In genomic region chr2:53103661-53104060, GRCh38 we compare ENCODE assay signal across 22 cellular contexts.
A peak's percentile ranks its signal among the peaks of the same experiment; 100 is the strongest.
DNase-seq lines count a peak whose midpoint lies in the region; ATAC-seq and TF ChIP-seq lines count a peak whose summit lies in the region.
"Had no signal": no experiment of that assay in that cellular context is flagged by ENCODE, and none has a peak within 500 bp of the region (broad histone marks: within the 10 kb centered on the region; RNA-seq: fewer than 3 reads in every experiment).

No MANE protein-coding gene starts in this region.

- H3K36me3 Mint-ChIP-seq in stimulated activated effector memory CD8-positive, alpha-beta T cell treated with anti-CD3 and anti-CD28 coated beads, Interleukin-12 subunit alpha, Interleukin-12 subunit beta, amount 100 ng/mL, for 72 hours = no peaks in the 10 kb centered on the region
- no peaks in the 10 kb centered on the region for H3K36me3 Mint-ChIP-seq in osteocyte (ENCODE audit: unreplicated experiment)
- H3K36me3 Mint-ChIP-seq: activated naive CD4-positive, alpha-beta T cell treated with anti-CD3 and anti-CD28 coated beads, Interleukin-2, amount 10 ng/mL, durations not matched to agents 7 days and 5 days; brain had no signal

- ATAC-seq in stimulated activated effector memory CD8-positive, alpha-beta T cell treated with anti-CD3 and anti-CD28 coated beads, Interleukin-12 subunit alpha, Interleukin-12 subunit beta, amount 100 ng/mL, for 72 hours = no peak
- no peak for ATAC-seq in GM21423 (IDR thresholded peaks at IDR 0.05; ENCODE audit: unreplicated experiment)
- ATAC-seq: left lung, sciatic nerve had no signal

- no peak overlapping the region for H3K9ac ChIP-seq in HUES48 (ENCODE audit: low read depth, low read length)

- H3K27ac ChIP-seq in HUES48 (ENCODE audit: low read depth, low read length) = peak overlapping the region; percentile 30
- H3K27ac ChIP-seq: coronary artery, left lung, thyroid gland had no signal

- H3K4me1 Mint-ChIP-seq in stimulated activated effector memory CD8-positive, alpha-beta T cell treated with anti-CD3 and anti-CD28 coated beads, Interleukin-12 subunit alpha, Interleukin-12 subunit beta, amount 100 ng/mL, for 72 hours = no peaks in the 10 kb centered on the region
- peaks cover 8% of the 10 kb centered on the region for H3K4me1 Mint-ChIP-seq in osteocyte (ENCODE audit: unreplicated experiment)
- H3K4me1 Mint-ChIP-seq: activated naive CD4-positive, alpha-beta T cell treated with anti-CD3 and anti-CD28 coated beads, Interleukin-2, amount 10 ng/mL, durations not matched to agents 7 days and 5 days had no signal

- H3K9me3 ChIP-seq in HUES48 (ENCODE audit: control insufficient read depth, insufficient read depth, low read length) = no peaks in the 10 kb centered on the region
- H3K9me3 ChIP-seq: left lung, thyroid gland had no signal

- H3K4me3 ChIP-seq in HUES48 (ENCODE audit: low read depth, low read length) (no peak overlapping the region; the same call in 1 of the 2 replicates), choroid plexus epithelial cell (ENCODE audit: low read depth, low read length) (no peak overlapping the region)
- H3K4me3 ChIP-seq: coronary artery, left lung, thyroid gland had no signal

- peaks cover under 1% of the 10 kb centered on the region for H3K9me3 Mint-ChIP-seq in stimulated activated effector memory CD8-positive, alpha-beta T cell treated with anti-CD3 and anti-CD28 coated beads, Interleukin-12 subunit alpha, Interleukin-12 subunit beta, amount 100 ng/mL, for 72 hours
- no peaks in the 10 kb centered on the region for H3K9me3 Mint-ChIP-seq in osteocyte (ENCODE audit: unreplicated experiment)

- no peaks in the 10 kb centered on the region for H3K27me3 ChIP-seq in HUES48 (ENCODE audit: control insufficient read depth, insufficient read depth, low read length)
- H3K27me3 ChIP-seq: left lung, thyroid gland had no signal

- TF ChIP-seq CTCF in choroid plexus epithelial cell (conservative IDR thresholded peaks at IDR 0.05; ENCODE audit: low read depth, low read length) = no peak
- no peak for TF ChIP-seq CTCF in osteocyte (IDR thresholded peaks at IDR 0.05)

- DNase-seq in choroid plexus epithelial cell (ENCODE audit: low read depth) (peak; percentile 19), kidney glomerular epithelial cell (lab: John Stamatoyannopoulos, UW) (peak; percentile 20), NCI-H2196 (lab: John Stamatoyannopoulos, UW; ENCODE audit: unreplicated experiment) (no peak), osteocyte (ENCODE audit: extremely low spot score, unreplicated experiment) (no peak)
- no peak for DNase-seq in stimulated activated effector memory CD8-positive, alpha-beta T cell treated with anti-CD3 and anti-CD28 coated beads, Interleukin-12 subunit alpha, Interleukin-12 subunit beta, amount 100 ng/mL, for 72 hours (ENCODE audit: low spot score in 2 of 2)
- DNase-seq: activated CD4-positive, CD25-positive, alpha-beta regulatory T cell; activated naive CD4-positive, alpha-beta T cell treated with anti-CD3 and anti-CD28 coated beads, Interleukin-2, amount 10 ng/mL, durations not matched to agents 7 days and 5 days; activated T-cell treated with anti-CD3 and anti-CD28 coated beads, Interleukin-2, amount 50 U/mL, for 48 hours; AML-193; left lung; NCI-H1105; NCI-H2107; NCI-H526; Right ventricle myocardium superior; stimulated activated naive CD4-positive, alpha-beta T cell treated with Interleukin-2 at 50 U/mL for 16 hours; T-helper 2 cell; thyroid gland had no signal

- H3K36me3 ChIP-seq in HUES48 (ENCODE audit: control insufficient read depth, insufficient read depth, low read length) = no peaks in the 10 kb centered on the region
- H3K36me3 ChIP-seq: left lung, thyroid gland had no signal

- peak overlapping the region; percentile 63 for H3K27ac Mint-ChIP-seq in stimulated activated effector memory CD8-positive, alpha-beta T cell treated with anti-CD3 and anti-CD28 coated beads, Interleukin-12 subunit alpha, Interleukin-12 subunit beta, amount 100 ng/mL, for 72 hours
- H3K27ac Mint-ChIP-seq in osteocyte (ENCODE audit: unreplicated experiment) = no peak overlapping the region
- H3K27ac Mint-ChIP-seq: activated naive CD4-positive, alpha-beta T cell treated with anti-CD3 and anti-CD28 coated beads, Interleukin-2, amount 10 ng/mL, durations not matched to agents 7 days and 5 days had no signal

- no peak overlapping the region for H3K4me3 Mint-ChIP-seq in stimulated activated effector memory CD8-positive, alpha-beta T cell treated with anti-CD3 and anti-CD28 coated beads, Interleukin-12 subunit alpha, Interleukin-12 subunit beta, amount 100 ng/mL, for 72 hours
- H3K4me3 Mint-ChIP-seq in osteocyte (ENCODE audit: unreplicated experiment) = no peak overlapping the region
- H3K4me3 Mint-ChIP-seq: activated naive CD4-positive, alpha-beta T cell treated with anti-CD3 and anti-CD28 coated beads, Interleukin-2, amount 10 ng/mL, durations not matched to agents 7 days and 5 days; brain had no signal

- H3K27me3 Mint-ChIP-seq in osteocyte (ENCODE audit: unreplicated experiment) = peaks cover 6% of the 10 kb centered on the region
- H3K27me3 Mint-ChIP-seq: activated naive CD4-positive, alpha-beta T cell treated with anti-CD3 and anti-CD28 coated beads, Interleukin-2, amount 10 ng/mL, durations not matched to agents 7 days and 5 days; brain had no signal

- H3K4me1 ChIP-seq in HUES48 (ENCODE audit: control insufficient read depth, insufficient read depth, low read length) = peaks cover 12% of the 10 kb centered on the region; the same call in 1 of the 2 replicates
- H3K4me1 ChIP-seq: left lung had no signal

Comparison
In these comparisons a context has a peak if more than half of its experiments do, and no peak if none do; other contexts are left out.
1. DNase-seq: peak in choroid plexus epithelial cell (single experiment) and kidney glomerular epithelial cell (single experiment); none in stimulated activated effector memory CD8-positive, alpha-beta T cell treated with anti-CD3 and anti-CD28 coated beads, Interleukin-12 subunit alpha, Interleukin-12 subunit beta, amount 100 ng/mL, for 72 hours (0 of 2), NCI-H2196 (single experiment) and osteocyte (single experiment).